ENCODE assay signal across 24 cellular contexts in genomic region chr11:21635359-21635758, GRCh38.
A peak's percentile ranks its signal among the peaks of the same experiment; 100 is the strongest.
DNase-seq lines count a peak whose midpoint lies in the region; ATAC-seq and TF ChIP-seq lines count a peak whose summit lies in the region.
"Had no signal": no experiment of that assay in that cellular context is flagged by ENCODE, and none has a peak within 500 bp of the region (broad histone marks: within the 10 kb centered on the region; RNA-seq: fewer than 3 reads in every experiment).

No MANE protein-coding gene starts in this region.

- no peaks in the 10 kb centered on the region for H3K9me3 ChIP-seq in hepatocyte (ENCODE audit: low read depth)
- H3K9me3 ChIP-seq: left ventricle myocardium inferior had no signal

- no peaks in the 10 kb centered on the region for H3K36me3 ChIP-seq in hepatocyte (replicated peaks; ENCODE audit: insufficient read depth, low read depth)
- H3K36me3 ChIP-seq: cardiac muscle cell, heart left ventricle, left ventricle myocardium inferior had no signal

- H3K9me2 ChIP-seq in hepatocyte (replicated peaks; ENCODE audit: insufficient read depth), result no peaks in the 10 kb centered on the region

- H3K27ac ChIP-seq in hepatocyte, result no peak overlapping the region
- H3K27ac ChIP-seq: cardiac muscle cell, heart left ventricle, KMS-11, left ventricle myocardium inferior had no signal

- WGBS in hepatocyte (ENCODE audit: low lambda C conversion rate, missing lambda C conversion rate), result 21% methylated on average over 1 of the region's 1 CpG

- H3K27me3 ChIP-seq in hepatocyte, result no peaks in the 10 kb centered on the region
- H3K27me3 ChIP-seq: cardiac muscle cell, heart left ventricle had no signal

- H2AFZ ChIP-seq in hepatocyte, result no peak overlapping the region

- H3K79me2 ChIP-seq in hepatocyte, result no peaks in the 10 kb centered on the region

- H4K20me1 ChIP-seq in hepatocyte (ENCODE audit: insufficient read depth, poor library complexity, severe bottlenecking), result no peaks in the 10 kb centered on the region

- H3K4me3 ChIP-seq in NB4 (ENCODE audit: low read depth, low read length), result no peak overlapping the region
- no peak overlapping the region for H3K4me3 ChIP-seq in hepatocyte
- H3K4me3 ChIP-seq: cardiac muscle cell, heart left ventricle, left ventricle myocardium inferior had no signal

- no peak for TF ChIP-seq CTCF in NB4 (IDR thresholded peaks at IDR 0.05; ENCODE audit: low read depth, low read length)
- TF ChIP-seq CTCF in hepatocyte (IDR thresholded peaks at IDR 0.05; ENCODE audit: poor library complexity), result no peak

- ATAC-seq in GM21423 (IDR thresholded peaks at IDR 0.05; ENCODE audit: unreplicated experiment), result peak; percentile 42
- ATAC-seq in HG03159 (IDR thresholded peaks at IDR 0.05; ENCODE audit: unreplicated experiment), result peak; percentile 58
- ATAC-seq: CD8-positive, alpha-beta T cell; heart left ventricle; naive thymus-derived CD8-positive, alpha-beta T cell; right cardiac atrium; T-cell had no signal

- no peak for TF ChIP-seq POLR2A in NB4 (IDR thresholded peaks at IDR 0.05; ENCODE audit: extremely low read depth, insufficient read length)

- no peaks in the 10 kb centered on the region for H3K4me1 ChIP-seq in hepatocyte (ENCODE audit: insufficient read depth)
- H3K4me1 ChIP-seq: heart left ventricle, left ventricle myocardium inferior had no signal

- H3K4me2 ChIP-seq in hepatocyte, result no peak overlapping the region
- H3K4me2 ChIP-seq: KMS-11 had no signal

- DNase-seq in NB4 (ENCODE audit: low read depth) (peak; percentile 4), HCEC 1CT (no peak), hepatocyte (ENCODE audit: low spot score) (no peak), T1000 (lab: John Stamatoyannopoulos, UW) (no peak)
- DNase-seq in activated effector memory CD4-positive, alpha-beta T cell treated with Interleukin-2 at 50 U/mL for 16 hours, result no peak
- DNase-seq: activated CD4-positive, alpha-beta T cell treated with anti-CD3 and anti-CD28 coated beads for 1 hour; activated naive CD4-positive, alpha-beta T cell treated with anti-CD3 and anti-CD28 coated beads, Interleukin-2, amount 50 U/mL, for 16 hours; activated T-cell treated with anti-CD3 and anti-CD28 coated beads, Interleukin-2, amount 50 U/mL, for 48 hours; CD8-positive, alpha-beta T cell; dermis blood vessel endothelial cell; DMS153; heart left ventricle; left ventricle myocardium inferior; naive thymus-derived CD8-positive, alpha-beta T cell; OCI-M1; right cardiac atrium; SIG-M5; stimulated activated CD4-positive, alpha-beta T cell treated with anti-CD3 and anti-CD28 coated beads, Interleukin-4, amount 100 ng/mL, for 24 hours; stimulated activated naive CD4-positive, alpha-beta T cell treated with Interleukin-2 at 50 U/mL for 16 hours; T-cell had no signal
